In genomic region chr1:4468804-4469514, GRCh38 we compare ENCODE assay signal across 11 cellular contexts.
DNase-seq lines count a peak whose midpoint lies in the region; ATAC-seq lines count a peak whose summit lies in the region.
"Had no signal": no experiment of that assay in that cellular context is flagged by ENCODE, and none has a peak within 500 bp of the region (broad histone marks: within the 10 kb centered on the region; RNA-seq: fewer than 3 reads in every experiment).

No MANE protein-coding gene starts in this region.

- H3K4me3 Mint-ChIP-seq in natural killer cell treated with Interleukin-12 subunit alpha and Interleukin-12 subunit beta and Interleukin-15 and Interleukin-18, amount 100 ng/mL, for 72 hours, result no peak overlapping the region
- H3K4me3 Mint-ChIP-seq: CD4-positive, CD25-positive, alpha-beta regulatory T cell; HFFc6 had no signal

- intact Hi-C loops in posterior cingulate gyrus (cut with DNase I), result no loop called here

- no peaks in the 10 kb centered on the region for H3K9me3 Mint-ChIP-seq in natural killer cell treated with Interleukin-12 subunit alpha and Interleukin-12 subunit beta and Interleukin-15 and Interleukin-18, amount 100 ng/mL, for 72 hours
- H3K9me3 Mint-ChIP-seq: CD4-positive, CD25-positive, alpha-beta regulatory T cell had no signal

- H3K27me3 Mint-ChIP-seq in natural killer cell treated with Interleukin-12 subunit alpha and Interleukin-12 subunit beta and Interleukin-15 and Interleukin-18, amount 100 ng/mL, for 72 hours, result peaks cover 0 to 4% of the 10 kb centered on the region in 2 donors
- H3K27me3 Mint-ChIP-seq: CD4-positive, CD25-positive, alpha-beta regulatory T cell had no signal

- H3K4me1 Mint-ChIP-seq in natural killer cell treated with Interleukin-12 subunit alpha and Interleukin-12 subunit beta and Interleukin-15 and Interleukin-18, amount 100 ng/mL, for 72 hours (ENCODE audit: low read depth in 2 of 2), result no peaks in the 10 kb centered on the region
- H3K4me1 Mint-ChIP-seq: CD4-positive, CD25-positive, alpha-beta regulatory T cell had no signal

- no peak overlapping the region for H3K27ac Mint-ChIP-seq in natural killer cell treated with Interleukin-12 subunit alpha and Interleukin-12 subunit beta and Interleukin-15 and Interleukin-18, amount 100 ng/mL, for 72 hours
- H3K27ac Mint-ChIP-seq: CD4-positive, CD25-positive, alpha-beta regulatory T cell; HFFc6 had no signal

- DNase-seq in activated effector memory CD4-positive, alpha-beta T cell treated with anti-CD3 and anti-CD28 coated beads, Interleukin-2, amount 50 U/mL, for 16 hours, result peak; percentile 44
- DNase-seq in activated effector memory CD4-positive, alpha-beta T cell treated with Interleukin-2 at 50 U/mL for 16 hours, result no peak
- DNase-seq in NCI-H2196 (lab: John Stamatoyannopoulos, UW; ENCODE audit: unreplicated experiment), result peak; percentile 44
- DNase-seq in inferior parietal cortex (ENCODE audit: extremely low spot score), result peak; percentile 35
- DNase-seq in posterior cingulate gyrus, result peak in 8 of 10 donors; percentile 34 to 94 (median 68)
- DNase-seq in iPS-NIHi7 (ENCODE audit: extremely low spot score), result no peak
- DNase-seq in natural killer cell treated with Interleukin-12 subunit alpha and Interleukin-12 subunit beta and Interleukin-15 and Interleukin-18, amount 100 ng/mL, for 72 hours (ENCODE audit: low spot score), result no peak
- no peak for DNase-seq in UCSD-AML1 (lab: John Stamatoyannopoulos, UW; ENCODE audit: unreplicated experiment)
- DNase-seq: CD4-positive, CD25-positive, alpha-beta regulatory T cell; HCEC 1CT; HFFc6 had no signal

- no peak for ATAC-seq in natural killer cell treated with Interleukin-12 subunit alpha and Interleukin-12 subunit beta and Interleukin-15 and Interleukin-18, amount 100 ng/mL, for 72 hours

- H3K36me3 Mint-ChIP-seq in natural killer cell treated with Interleukin-12 subunit alpha and Interleukin-12 subunit beta and Interleukin-15 and Interleukin-18, amount 100 ng/mL, for 72 hours, result no peaks in the 10 kb centered on the region
- H3K36me3 Mint-ChIP-seq: CD4-positive, CD25-positive, alpha-beta regulatory T cell had no signal

Comparison
In these comparisons a context has a peak if more than half of its experiments do, and no peak if none do; other contexts are left out.
1. DNase-seq: peak in activated effector memory CD4-positive, alpha-beta T cell treated with anti-CD3 and anti-CD28 coated beads, Interleukin-2, amount 50 U/mL, for 16 hours (single experiment), NCI-H2196 (single experiment), inferior parietal cortex (single experiment) and posterior cingulate gyrus (8 of 10); none in activated effector memory CD4-positive, alpha-beta T cell treated with Interleukin-2 at 50 U/mL for 16 hours (single experiment), iPS-NIHi7 (single experiment), natural killer cell treated with Interleukin-12 subunit alpha and Interleukin-12 subunit beta and Interleukin-15 and Interleukin-18, amount 100 ng/mL, for 72 hours (single experiment) and UCSD-AML1 (single experiment).